In the genomic region with DNA sequence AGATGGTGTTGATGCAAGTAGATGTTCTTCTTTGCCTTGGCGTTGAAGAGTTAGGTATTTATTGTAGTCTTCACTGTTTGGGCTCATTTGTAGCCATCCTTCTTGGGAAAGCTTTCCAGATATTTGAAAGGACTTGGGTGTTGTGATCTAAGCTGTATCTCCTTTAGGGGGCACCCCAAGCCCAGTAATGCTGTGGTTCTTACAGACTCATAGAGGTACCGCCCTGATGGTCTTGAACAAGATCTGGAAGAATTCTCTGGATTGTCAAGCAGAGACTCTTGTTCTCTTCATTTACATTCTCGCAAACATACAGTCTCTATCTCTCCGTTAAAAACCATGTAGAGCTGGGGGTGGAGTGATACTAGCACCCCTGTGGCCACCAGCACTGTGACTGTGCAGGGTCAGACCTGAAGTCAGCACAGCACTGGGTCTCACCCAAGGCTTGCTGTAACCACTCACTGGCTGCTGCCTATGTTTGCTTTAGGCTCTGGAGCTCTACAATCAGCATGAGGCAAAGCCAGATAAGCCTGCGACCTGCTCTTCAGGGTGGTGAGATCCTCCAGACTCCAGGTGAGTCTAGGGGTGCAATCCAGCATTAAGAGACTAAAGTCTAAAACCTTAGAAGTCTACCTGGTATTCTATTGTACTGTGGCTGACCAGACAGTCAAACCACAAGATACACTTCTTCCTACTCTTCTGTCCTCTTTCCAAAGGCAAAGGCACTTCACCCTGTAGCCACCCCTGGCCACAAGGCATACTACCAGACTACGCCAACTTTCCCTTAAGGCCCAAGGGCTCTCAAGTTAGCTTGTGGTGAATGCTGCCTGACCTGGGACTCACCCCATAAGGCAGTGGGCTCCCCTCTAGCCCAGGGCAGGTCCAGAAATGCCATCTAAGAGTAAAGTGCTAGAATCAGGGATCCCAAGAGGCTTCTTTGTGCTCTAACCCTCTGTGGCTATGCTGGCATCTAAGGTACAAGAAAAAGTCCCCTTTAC, we compare ENCODE assay signal across 8 cellular contexts.
DNase-seq lines count a peak whose midpoint lies in the region; ATAC-seq, FAIRE-seq and TF ChIP-seq lines count a peak whose summit lies in the region.

No MANE protein-coding gene starts in this region.

- no peaks in the 10 kb centered on the region for H3K23me2 ChIP-seq in H9 (ENCODE audit: insufficient read length, low read depth, low read length, poor library complexity, severe bottlenecking)

- H3K4ac ChIP-seq in H9 (ENCODE audit: low read depth, low read length): no peak overlapping the region

- H2BK120ac ChIP-seq in H9 (ENCODE audit: low read depth, low read length, poor library complexity, severe bottlenecking): no peak overlapping the region

- no CpG with 5 or more reads among the region's 6 CpGs for WGBS in H9 (ENCODE audit: extremely low coverage, insufficient read length, low lambda C conversion rate)

- H3K36me3 Mint-ChIP-seq in H9 (ENCODE audit: insufficient read depth in 1 of 3, low read depth in 3 of 3) (peaks cover 0 to 29% (median 0%) of the 10 kb centered on the region in 3 experiments; a peak in 3 of 7 replicates), glutamatergic neuron (ENCODE audit: unreplicated experiment) (no peaks in the 10 kb centered on the region)

- H3K4me1 ChIP-seq in H9 (ENCODE audit: insufficient read depth, low read length) (peaks cover 2% of the 10 kb centered on the region; the same call in 1 of the 2 replicates), SJSA1 (replicated peaks) (no peaks in the 10 kb centered on the region)

- H3K27ac Mint-ChIP-seq in H9 (peak overlapping the region in 1 of 3 experiments; percentile 37; a peak in 3 of 7 replicates), glutamatergic neuron (ENCODE audit: unreplicated experiment) (no peak overlapping the region)

- no peak overlapping the region for H4K5ac ChIP-seq in H9 (ENCODE audit: insufficient read length, low read depth, low read length)

- H3K18ac ChIP-seq in H9 (ENCODE audit: insufficient read length, low read depth, low read length): no peak overlapping the region

- H3K9me3 Mint-ChIP-seq in H9 (peaks cover 3 to 5% of the 10 kb centered on the region in 2 experiments; a peak in 1 of 5 replicates), glutamatergic neuron (ENCODE audit: unreplicated experiment) (no peaks in the 10 kb centered on the region)

- no peak overlapping the region for H3K14ac ChIP-seq in H9 (ENCODE audit: insufficient read depth, low read length)

- no peak overlapping the region for H4K91ac ChIP-seq in H9 (ENCODE audit: insufficient read length, low read depth, low read length)

- DNase-seq in EL (peak; percentile 67), H9 (peak; percentile 69), SJSA1 (ENCODE audit: low read depth in 1 of 2, low spot score in 2 of 2) (peak; percentile 40 to 56), glutamatergic neuron (peak; percentile 30), urothelium cell line (ENCODE audit: low spot score) (no peak), NCI-H345 (lab: John Stamatoyannopoulos, UW) (no peak)
- no peak for DNase-seq in activated naive CD4-positive, alpha-beta T cell (lab: John Stamatoyannopoulos, UW)

- H3K27me3 Mint-ChIP-seq in H9 (ENCODE audit: low read depth) (no peaks in the 10 kb centered on the region), glutamatergic neuron (ENCODE audit: unreplicated experiment) (no peaks in the 10 kb centered on the region)

- no peak overlapping the region for H4K8ac ChIP-seq in H9 (replicated peaks; ENCODE audit: insufficient read length, low read depth, low read length)

- TF ChIP-seq CTCF in H9 (conservative IDR thresholded peaks at IDR 0.05) (peak; percentile 82), glutamatergic neuron (IDR thresholded peaks at IDR 0.05; ENCODE audit: partially characterized antibody, unreplicated experiment) (no peak)

- no peak overlapping the region for H2BK20ac ChIP-seq in H9 (ENCODE audit: low read depth, low read length, poor library complexity, severe bottlenecking)

- no peaks in the 10 kb centered on the region for H3K79me2 ChIP-seq in H9 (ENCODE audit: insufficient read depth, low read length)

- peak; percentile 17 for FAIRE-seq in urothelium cell line (lab: Jason Lieb, UNC)

- H3K4me3 ChIP-seq in SJSA1: no peak overlapping the region

- no peak overlapping the region for H3T11ph ChIP-seq in H9 (ENCODE audit: low read length)

- H3K27ac ChIP-seq in H9 (ENCODE audit: insufficient read length, low read depth, low read length) (peak overlapping the region; percentile 17), SJSA1 (no peak overlapping the region)

- no peak overlapping the region for H3K56ac ChIP-seq in H9 (ENCODE audit: insufficient read length, low read depth, low read length)

- H3K4me1 Mint-ChIP-seq in H9 (peaks cover 12 to 13% of the 10 kb centered on the region in 2 experiments), glutamatergic neuron (ENCODE audit: low read depth, unreplicated experiment) (no peaks in the 10 kb centered on the region)

- no peak overlapping the region for H3K4me2 ChIP-seq in H9 (ENCODE audit: insufficient read depth, insufficient read length, low read length)

- no peak overlapping the region for H3K9ac ChIP-seq in H9 (ENCODE audit: extremely low read depth, insufficient read length, low read length)

- H2BK5ac ChIP-seq in H9 (ENCODE audit: insufficient read length, low read length): no peak overlapping the region

- no peak overlapping the region for H2AFZ ChIP-seq in H9 (ENCODE audit: low read length)

- no peak overlapping the region for H3K23ac ChIP-seq in H9 (ENCODE audit: insufficient read length, low read depth, low read length)

- H2BK15ac ChIP-seq in H9 (ENCODE audit: low read depth, low read length): no peak overlapping the region

- no peaks in the 10 kb centered on the region for H3K36me3 ChIP-seq in SJSA1

- H3K9me3 ChIP-seq in H9 (ENCODE audit: control insufficient read depth, low read depth, low read length): no peaks in the 10 kb centered on the region
- H3K9me3 ChIP-seq in SJSA1 (replicated peaks): no peaks in the 10 kb centered on the region

- H3K27me3 ChIP-seq in H9 (ENCODE audit: insufficient read depth, low read length): no peaks in the 10 kb centered on the region
- no peaks in the 10 kb centered on the region for H3K27me3 ChIP-seq in SJSA1 (replicated peaks)

- no peaks in the 10 kb centered on the region for H3K79me1 ChIP-seq in H9 (ENCODE audit: insufficient read depth, low read depth, low read length, poor library complexity, severe bottlenecking)

- H3K4me3 Mint-ChIP-seq in H9 (no peak overlapping the region), glutamatergic neuron (ENCODE audit: unreplicated experiment) (no peak overlapping the region)

- peak overlapping the region; percentile 47 for H2AK5ac ChIP-seq in H9 (ENCODE audit: insufficient read length, low read length)

- H4K20me1 ChIP-seq in H9 (ENCODE audit: control insufficient read depth, insufficient read depth, insufficient read length): no peaks in the 10 kb centered on the region

- no peak for ATAC-seq in HG03039 (IDR thresholded peaks at IDR 0.05; ENCODE audit: unreplicated experiment)

- peak overlapping the region; percentile 45 for H2BK12ac ChIP-seq in H9 (ENCODE audit: insufficient read length, low read depth, low read length)

Comparison
In these comparisons a context has a peak if more than half of its experiments do, and no peak if none do; other contexts are left out.
1. DNase-seq: peak in EL (single experiment), H9 (single experiment), SJSA1 (2 of 2) and glutamatergic neuron (single experiment); none in urothelium cell line (single experiment), NCI-H345 (single experiment) and activated naive CD4-positive, alpha-beta T cell (0 of 4).